In the genomic region with DNA sequence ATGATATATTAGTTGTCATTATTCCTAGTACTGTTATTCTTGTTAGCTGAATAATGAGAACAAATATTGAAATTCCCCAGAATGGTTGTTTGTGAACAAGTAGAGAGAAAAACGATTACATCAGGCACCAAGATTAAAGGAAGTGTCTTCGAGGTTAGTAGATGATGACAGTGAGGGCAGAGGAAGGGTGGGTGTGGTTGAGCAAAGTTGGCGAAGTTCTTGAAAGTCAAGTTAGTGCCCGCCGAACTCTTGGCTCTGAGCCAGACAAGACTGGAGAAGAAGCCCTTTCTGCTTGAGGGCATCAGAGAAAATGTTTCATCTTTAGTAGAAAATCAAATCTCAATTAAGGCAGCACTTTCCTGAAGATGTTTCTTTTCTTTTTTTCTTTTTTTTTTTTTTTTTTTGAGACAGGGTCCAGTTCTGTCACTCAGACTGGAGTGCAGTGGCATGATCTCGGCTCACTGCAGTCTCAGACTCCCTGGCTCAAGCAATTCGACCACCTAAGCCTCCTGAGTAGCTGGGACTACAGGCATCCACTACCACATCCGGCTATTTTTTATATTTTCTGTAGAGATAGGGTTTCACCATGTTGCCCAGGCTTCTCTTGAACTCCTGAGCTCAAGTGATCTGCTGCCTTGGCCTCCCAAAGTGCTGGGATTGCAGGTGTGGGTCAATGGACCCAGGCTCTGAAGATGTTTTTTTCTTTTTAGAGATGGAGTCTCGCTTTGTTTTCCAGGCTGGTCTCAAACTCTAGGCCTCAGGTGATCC, we compare ENCODE assay signal across 8 cellular contexts.
DNase-seq lines count a peak whose midpoint lies in the region; ATAC-seq and TF ChIP-seq lines count a peak whose summit lies in the region.

No MANE protein-coding gene starts in this region.

- peaks cover 3% of the 10 kb centered on the region for H3K36me3 Mint-ChIP-seq in effector memory CD8-positive, alpha-beta T cell (ENCODE audit: insufficient read depth)

- H3K4me1 Mint-ChIP-seq in effector memory CD8-positive, alpha-beta T cell (ENCODE audit: low read depth in 2 of 2), result peaks cover 21 to 29% of the 10 kb centered on the region in 2 donors

- H3K4me3 Mint-ChIP-seq in effector memory CD8-positive, alpha-beta T cell, result peak overlapping the region; percentile 21 to 43

- H3K27ac Mint-ChIP-seq in effector memory CD8-positive, alpha-beta T cell, result peak overlapping the region; percentile 65 to 68

- ATAC-seq in GM18867 (IDR thresholded peaks at IDR 0.05; ENCODE audit: unreplicated experiment) (peak; percentile 29), SK-N-SH treated with all-trans-retinoic acid at 6 μM for 48 hours (no peak), GM19324 (IDR thresholded peaks at IDR 0.05; ENCODE audit: low FRiP score, unreplicated experiment) (no peak)
- ATAC-seq in effector memory CD8-positive, alpha-beta T cell (replicated peaks), result peak; percentile 92

- no peaks in the 10 kb centered on the region for H3K9me3 Mint-ChIP-seq in effector memory CD8-positive, alpha-beta T cell

- no peaks in the 10 kb centered on the region for H3K27me3 Mint-ChIP-seq in effector memory CD8-positive, alpha-beta T cell

- DNase-seq in activated CD4-positive, alpha-beta T cell treated with anti-CD3 and anti-CD28 coated beads for 4 hours, result peak; percentile 88 to 89
- DNase-seq in effector memory CD8-positive, alpha-beta T cell, result peak; percentile 62 to 74 (median 71)
- peak; percentile 59 to 64 for DNase-seq in stimulated activated CD4-positive, alpha-beta T cell treated with anti-CD3 and anti-CD28 coated beads, Interleukin-2, amount 100 ng/mL, for 24 hours
- DNase-seq in NCI-H1048 (lab: John Stamatoyannopoulos, UW), result no peak
- no peak for DNase-seq in D341Med (ENCODE audit: low spot score)

TF ChIP-seq in SK-N-SH treated with all-trans-retinoic acid at 6 μM for 48 hours, 23 proteins besides CTCF, POLR2A, EP300 and RAD21:
- TF ChIP-seq CREB5 (CRISPR knock-in tag; IDR thresholded peaks at IDR 0.05; ENCODE audit: low read depth) (no peak), ZNF565 (CRISPR knock-in tag; conservative IDR thresholded peaks at IDR 0.05; ENCODE audit: low read depth) (no peak), BACH2 (CRISPR knock-in tag; IDR thresholded peaks at IDR 0.05; ENCODE audit: borderline replicate concordance) (no peak), TOX (CRISPR knock-in tag; IDR thresholded peaks at IDR 0.05; ENCODE audit: borderline replicate concordance) (no peak), POU6F1 (CRISPR knock-in tag; IDR thresholded peaks at IDR 0.05; ENCODE audit: borderline replicate concordance, low read depth) (no peak), PATZ1 (CRISPR knock-in tag; IDR thresholded peaks at IDR 0.05; ENCODE audit: borderline replicate concordance) (no peak), ZFP30 (CRISPR knock-in tag; IDR thresholded peaks at IDR 0.05) (no peak), ISL1 (CRISPR knock-in tag; IDR thresholded peaks at IDR 0.05) (no peak), ESRRG (CRISPR knock-in tag; IDR thresholded peaks at IDR 0.05) (no peak), RARB (CRISPR knock-in tag; IDR thresholded peaks at IDR 0.05) (no peak), OSR1 (CRISPR knock-in tag; IDR thresholded peaks at IDR 0.05) (no peak), ARNTL (CRISPR knock-in tag; IDR thresholded peaks at IDR 0.05; ENCODE audit: borderline replicate concordance, low read depth) (no peak), ZNF70 (CRISPR knock-in tag; IDR thresholded peaks at IDR 0.05) (no peak), ZNF8 (CRISPR knock-in tag; IDR thresholded peaks at IDR 0.05) (no peak), GLIS3 (CRISPR knock-in tag; IDR thresholded peaks at IDR 0.05) (no peak), TCF4 (CRISPR knock-in tag; IDR thresholded peaks at IDR 0.05; ENCODE audit: borderline replicate concordance) (no peak), CSDC2 (CRISPR knock-in tag; IDR thresholded peaks at IDR 0.05) (no peak), ZFP3 (CRISPR knock-in tag; IDR thresholded peaks at IDR 0.05) (no peak)
- TF ChIP-seq, protein P1, sequence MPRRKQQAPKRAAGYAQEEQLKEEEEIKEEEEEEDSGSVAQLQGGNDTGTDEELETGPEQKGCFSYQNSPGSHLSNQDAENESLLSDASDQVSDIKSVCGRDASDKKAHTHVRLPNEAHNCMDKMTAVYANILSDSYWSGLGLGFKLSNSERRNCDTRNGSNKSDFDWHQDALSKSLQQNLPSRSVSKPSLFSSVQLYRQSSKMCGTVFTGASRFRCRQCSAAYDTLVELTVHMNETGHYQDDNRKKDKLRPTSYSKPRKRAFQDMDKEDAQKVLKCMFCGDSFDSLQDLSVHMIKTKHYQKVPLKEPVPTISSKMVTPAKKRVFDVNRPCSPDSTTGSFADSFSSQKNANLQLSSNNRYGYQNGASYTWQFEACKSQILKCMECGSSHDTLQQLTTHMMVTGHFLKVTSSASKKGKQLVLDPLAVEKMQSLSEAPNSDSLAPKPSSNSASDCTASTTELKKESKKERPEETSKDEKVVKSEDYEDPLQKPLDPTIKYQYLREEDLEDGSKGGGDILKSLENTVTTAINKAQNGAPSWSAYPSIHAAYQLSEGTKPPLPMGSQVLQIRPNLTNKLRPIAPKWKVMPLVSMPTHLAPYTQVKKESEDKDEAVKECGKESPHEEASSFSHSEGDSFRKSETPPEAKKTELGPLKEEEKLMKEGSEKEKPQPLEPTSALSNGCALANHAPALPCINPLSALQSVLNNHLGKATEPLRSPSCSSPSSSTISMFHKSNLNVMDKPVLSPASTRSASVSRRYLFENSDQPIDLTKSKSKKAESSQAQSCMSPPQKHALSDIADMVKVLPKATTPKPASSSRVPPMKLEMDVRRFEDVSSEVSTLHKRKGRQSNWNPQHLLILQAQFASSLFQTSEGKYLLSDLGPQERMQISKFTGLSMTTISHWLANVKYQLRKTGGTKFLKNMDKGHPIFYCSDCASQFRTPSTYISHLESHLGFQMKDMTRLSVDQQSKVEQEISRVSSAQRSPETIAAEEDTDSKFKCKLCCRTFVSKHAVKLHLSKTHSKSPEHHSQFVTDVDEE (CRISPR knock-in tag; IDR thresholded peaks at IDR 0.05), result no peak
- TF ChIP-seq, protein P2, sequence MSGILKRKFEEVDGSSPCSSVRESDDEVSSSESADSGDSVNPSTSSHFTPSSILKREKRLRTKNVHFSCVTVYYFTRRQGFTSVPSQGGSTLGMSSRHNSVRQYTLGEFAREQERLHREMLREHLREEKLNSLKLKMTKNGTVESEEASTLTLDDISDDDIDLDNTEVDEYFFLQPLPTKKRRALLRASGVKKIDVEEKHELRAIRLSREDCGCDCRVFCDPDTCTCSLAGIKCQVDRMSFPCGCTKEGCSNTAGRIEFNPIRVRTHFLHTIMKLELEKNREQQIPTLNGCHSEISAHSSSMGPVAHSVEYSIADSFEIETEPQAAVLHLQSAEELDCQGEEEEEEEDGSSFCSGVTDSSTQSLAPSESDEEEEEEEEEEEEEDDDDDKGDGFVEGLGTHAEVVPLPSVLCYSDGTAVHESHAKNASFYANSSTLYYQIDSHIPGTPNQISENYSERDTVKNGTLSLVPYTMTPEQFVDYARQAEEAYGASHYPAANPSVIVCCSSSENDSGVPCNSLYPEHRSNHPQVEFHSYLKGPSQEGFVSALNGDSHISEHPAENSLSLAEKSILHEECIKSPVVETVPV (CRISPR knock-in tag; IDR thresholded peaks at IDR 0.05), result no peak

Comparison
In these comparisons a context has a peak if more than half of its experiments do, and no peak if none do; other contexts are left out.
1. ATAC-seq: peak in GM18867 (single experiment) and effector memory CD8-positive, alpha-beta T cell (single experiment); none in SK-N-SH treated with all-trans-retinoic acid at 6 μM for 48 hours (single experiment) and GM19324 (single experiment).
2. DNase-seq: peak in activated CD4-positive, alpha-beta T cell treated with anti-CD3 and anti-CD28 coated beads for 4 hours (2 of 2), effector memory CD8-positive, alpha-beta T cell (3 of 3) and stimulated activated CD4-positive, alpha-beta T cell treated with anti-CD3 and anti-CD28 coated beads, Interleukin-2, amount 100 ng/mL, for 24 hours (2 of 2); none in NCI-H1048 (single experiment) and D341Med (single experiment).